In the genomic region with DNA sequence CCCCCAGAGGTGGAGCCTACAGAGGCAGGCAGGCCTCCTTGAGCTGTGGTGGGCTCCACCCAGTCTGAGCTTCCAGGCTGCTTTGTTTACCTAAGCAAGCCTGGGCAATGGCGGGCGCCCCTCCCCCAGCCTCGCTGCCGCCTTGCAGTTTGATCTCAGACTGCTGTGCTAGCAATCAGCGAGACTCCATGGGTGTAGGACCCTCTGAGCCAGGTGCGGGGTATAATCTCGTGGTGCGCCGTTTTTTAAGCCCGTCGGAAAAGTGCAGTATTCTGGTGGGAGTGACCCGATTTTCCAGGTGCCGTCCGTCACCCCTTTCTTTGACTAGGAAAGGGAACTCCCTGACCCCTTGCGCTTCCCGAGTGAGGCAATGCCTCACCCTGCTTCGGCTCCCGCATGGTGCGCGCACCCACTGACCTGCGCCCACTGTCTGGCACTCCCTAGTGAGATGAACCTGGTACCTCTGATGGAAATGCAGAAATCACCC, we compare ENCODE assay signal across 1 cellular context.
TF ChIP-seq lines count a peak whose summit lies in the region.

No MANE protein-coding gene starts in this region.

TF ChIP-seq in HEK293, 187 proteins besides CTCF, POLR2A, EP300 and RAD21 (continued from another document):
- TF ChIP-seq, protein P1, sequence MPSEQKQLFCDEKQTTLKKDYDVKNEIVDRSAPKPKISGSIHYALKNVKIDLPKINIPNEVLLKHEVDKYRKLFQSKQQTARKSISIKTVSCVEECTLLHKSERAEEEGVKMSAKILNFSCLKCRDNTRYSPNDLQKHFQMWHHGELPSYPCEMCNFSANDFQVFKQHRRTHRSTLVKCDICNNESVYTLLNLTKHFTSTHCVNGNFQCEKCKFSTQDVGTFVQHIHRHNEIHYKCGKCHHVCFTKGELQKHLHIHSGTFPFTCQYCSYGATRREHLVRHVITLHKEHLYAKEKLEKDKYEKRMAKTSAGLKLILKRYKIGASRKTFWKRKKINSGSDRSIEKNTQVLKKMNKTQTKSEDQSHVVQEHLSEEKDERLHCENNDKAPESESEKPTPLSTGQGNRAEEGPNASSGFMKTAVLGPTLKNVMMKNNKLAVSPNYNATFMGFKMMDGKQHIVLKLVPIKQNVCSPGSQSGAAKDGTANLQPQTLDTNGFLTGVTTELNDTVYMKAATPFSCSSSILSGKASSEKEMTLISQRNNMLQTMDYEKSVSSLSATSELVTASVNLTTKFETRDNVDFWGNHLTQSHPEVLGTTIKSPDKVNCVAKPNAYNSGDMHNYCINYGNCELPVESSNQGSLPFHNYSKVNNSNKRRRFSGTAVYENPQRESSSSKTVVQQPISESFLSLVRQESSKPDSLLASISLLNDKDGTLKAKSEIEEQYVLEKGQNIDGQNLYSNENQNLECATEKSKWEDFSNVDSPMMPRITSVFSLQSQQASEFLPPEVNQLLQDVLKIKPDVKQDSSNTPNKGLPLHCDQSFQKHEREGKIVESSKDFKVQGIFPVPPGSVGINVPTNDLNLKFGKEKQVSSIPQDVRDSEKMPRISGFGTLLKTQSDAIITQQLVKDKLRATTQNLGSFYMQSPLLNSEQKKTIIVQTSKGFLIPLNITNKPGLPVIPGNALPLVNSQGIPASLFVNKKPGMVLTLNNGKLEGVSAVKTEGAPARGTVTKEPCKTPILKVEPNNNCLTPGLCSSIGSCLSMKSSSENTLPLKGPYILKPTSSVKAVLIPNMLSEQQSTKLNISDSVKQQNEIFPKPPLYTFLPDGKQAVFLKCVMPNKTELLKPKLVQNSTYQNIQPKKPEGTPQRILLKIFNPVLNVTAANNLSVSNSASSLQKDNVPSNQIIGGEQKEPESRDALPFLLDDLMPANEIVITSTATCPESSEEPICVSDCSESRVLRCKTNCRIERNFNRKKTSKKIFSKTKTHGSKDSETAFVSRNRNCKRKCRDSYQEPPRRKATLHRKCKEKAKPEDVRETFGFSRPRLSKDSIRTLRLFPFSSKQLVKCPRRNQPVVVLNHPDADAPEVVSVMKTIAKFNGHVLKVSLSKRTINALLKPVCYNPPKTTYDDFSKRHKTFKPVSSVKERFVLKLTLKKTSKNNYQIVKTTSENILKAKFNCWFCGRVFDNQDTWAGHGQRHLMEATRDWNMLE (tag by site-specific recombination; conservative IDR thresholded peaks at IDR 0.05; ENCODE audit: low read depth) = 0 out of 2 replicates have a peak, but pooled peaks have one; percentile 11
- peak; percentile 86 for TF ChIP-seq ZNF501 (tag by site-specific recombination; IDR thresholded peaks at IDR 0.05)
- peak; percentile 75 for TF ChIP-seq YY1 (tag by site-specific recombination; IDR thresholded peaks at IDR 0.05)
- TF ChIP-seq ZNF335 (tag by site-specific recombination; conservative IDR thresholded peaks at IDR 0.05) = peak; percentile 80
- TF ChIP-seq GLIS2 (tag by site-specific recombination; IDR thresholded peaks at IDR 0.05) = peak; percentile 7; the same call in 1 of the 2 replicates
- TF ChIP-seq, protein P2, sequence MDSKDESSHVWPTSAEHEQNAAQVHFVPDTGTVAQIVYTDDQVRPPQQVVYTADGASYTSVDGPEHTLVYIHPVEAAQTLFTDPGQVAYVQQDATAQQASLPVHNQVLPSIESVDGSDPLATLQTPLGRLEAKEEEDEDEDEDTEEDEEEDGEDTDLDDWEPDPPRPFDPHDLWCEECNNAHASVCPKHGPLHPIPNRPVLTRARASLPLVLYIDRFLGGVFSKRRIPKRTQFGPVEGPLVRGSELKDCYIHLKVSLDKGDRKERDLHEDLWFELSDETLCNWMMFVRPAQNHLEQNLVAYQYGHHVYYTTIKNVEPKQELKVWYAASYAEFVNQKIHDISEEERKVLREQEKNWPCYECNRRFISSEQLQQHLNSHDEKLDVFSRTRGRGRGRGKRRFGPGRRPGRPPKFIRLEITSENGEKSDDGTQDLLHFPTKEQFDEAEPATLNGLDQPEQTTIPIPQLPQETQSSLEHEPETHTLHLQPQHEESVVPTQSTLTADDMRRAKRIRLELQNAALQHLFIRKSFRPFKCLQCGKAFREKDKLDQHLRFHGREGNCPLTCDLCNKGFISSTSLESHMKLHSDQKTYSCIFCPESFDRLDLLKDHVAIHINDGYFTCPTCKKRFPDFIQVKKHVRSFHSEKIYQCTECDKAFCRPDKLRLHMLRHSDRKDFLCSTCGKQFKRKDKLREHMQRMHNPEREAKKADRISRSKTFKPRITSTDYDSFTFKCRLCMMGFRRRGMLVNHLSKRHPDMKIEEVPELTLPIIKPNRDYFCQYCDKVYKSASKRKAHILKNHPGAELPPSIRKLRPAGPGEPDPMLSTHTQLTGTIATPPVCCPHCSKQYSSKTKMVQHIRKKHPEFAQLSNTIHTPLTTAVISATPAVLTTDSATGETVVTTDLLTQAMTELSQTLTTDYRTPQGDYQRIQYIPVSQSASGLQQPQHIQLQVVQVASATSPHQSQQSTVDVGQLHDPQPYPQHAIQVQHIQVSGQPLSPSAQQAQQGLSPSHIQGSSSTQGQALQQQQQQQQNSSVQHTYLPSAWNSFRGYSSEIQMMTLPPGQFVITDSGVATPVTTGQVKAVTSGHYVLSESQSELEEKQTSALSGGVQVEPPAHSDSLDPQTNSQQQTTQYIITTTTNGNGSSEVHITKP (tag by site-specific recombination; IDR thresholded peaks at IDR 0.05) = peak; percentile 60
- TF ChIP-seq KLF8 (tag by site-specific recombination; IDR thresholded peaks at IDR 0.05) = 0 out of 2 replicates have a peak, but pooled peaks have one; percentile 23
- peak; percentile 36 for TF ChIP-seq ZFHX2 (tag by site-specific recombination; conservative IDR thresholded peaks at IDR 0.05)
- TF ChIP-seq, protein P3, sequence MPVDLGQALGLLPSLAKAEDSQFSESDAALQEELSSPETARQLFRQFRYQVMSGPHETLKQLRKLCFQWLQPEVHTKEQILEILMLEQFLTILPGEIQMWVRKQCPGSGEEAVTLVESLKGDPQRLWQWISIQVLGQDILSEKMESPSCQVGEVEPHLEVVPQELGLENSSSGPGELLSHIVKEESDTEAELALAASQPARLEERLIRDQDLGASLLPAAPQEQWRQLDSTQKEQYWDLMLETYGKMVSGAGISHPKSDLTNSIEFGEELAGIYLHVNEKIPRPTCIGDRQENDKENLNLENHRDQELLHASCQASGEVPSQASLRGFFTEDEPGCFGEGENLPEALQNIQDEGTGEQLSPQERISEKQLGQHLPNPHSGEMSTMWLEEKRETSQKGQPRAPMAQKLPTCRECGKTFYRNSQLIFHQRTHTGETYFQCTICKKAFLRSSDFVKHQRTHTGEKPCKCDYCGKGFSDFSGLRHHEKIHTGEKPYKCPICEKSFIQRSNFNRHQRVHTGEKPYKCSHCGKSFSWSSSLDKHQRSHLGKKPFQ (tag by site-specific recombination; IDR thresholded peaks at IDR 0.05) = peak; percentile 52; the same call in 1 of the 2 replicates
- peak; percentile 39; the same call in 1 of the 2 replicates for TF ChIP-seq ZNF391 (tag by site-specific recombination; IDR thresholded peaks at IDR 0.05; ENCODE audit: borderline replicate concordance, low read depth)
- peak; percentile 27; the same call in 1 of the 2 replicates for TF ChIP-seq SP7 (tag by site-specific recombination; IDR thresholded peaks at IDR 0.05)
- TF ChIP-seq ZSCAN30 (tag by site-specific recombination; IDR thresholded peaks at IDR 0.05) = peak; percentile 57; the same call in 1 of the 2 replicates
- peak; percentile 70 for TF ChIP-seq ZBTB20 (tag by site-specific recombination; IDR thresholded peaks at IDR 0.05)
- peak; percentile 64; the same call in 1 of the 2 replicates for TF ChIP-seq ZNF600 (tag by site-specific recombination; IDR thresholded peaks at IDR 0.05)
- peak; percentile 45; the same call in 1 of the 2 replicates for TF ChIP-seq ZNF561 (tag by site-specific recombination; IDR thresholded peaks at IDR 0.05; ENCODE audit: borderline replicate concordance)
- peak; percentile 57 for TF ChIP-seq EGR2 (tag by site-specific recombination; IDR thresholded peaks at IDR 0.05; ENCODE audit: low read depth)
- TF ChIP-seq ZFP69B (tag by site-specific recombination; IDR thresholded peaks at IDR 0.05) = peak; percentile 85; the same call in 1 of the 2 replicates
- TF ChIP-seq, protein P4, sequence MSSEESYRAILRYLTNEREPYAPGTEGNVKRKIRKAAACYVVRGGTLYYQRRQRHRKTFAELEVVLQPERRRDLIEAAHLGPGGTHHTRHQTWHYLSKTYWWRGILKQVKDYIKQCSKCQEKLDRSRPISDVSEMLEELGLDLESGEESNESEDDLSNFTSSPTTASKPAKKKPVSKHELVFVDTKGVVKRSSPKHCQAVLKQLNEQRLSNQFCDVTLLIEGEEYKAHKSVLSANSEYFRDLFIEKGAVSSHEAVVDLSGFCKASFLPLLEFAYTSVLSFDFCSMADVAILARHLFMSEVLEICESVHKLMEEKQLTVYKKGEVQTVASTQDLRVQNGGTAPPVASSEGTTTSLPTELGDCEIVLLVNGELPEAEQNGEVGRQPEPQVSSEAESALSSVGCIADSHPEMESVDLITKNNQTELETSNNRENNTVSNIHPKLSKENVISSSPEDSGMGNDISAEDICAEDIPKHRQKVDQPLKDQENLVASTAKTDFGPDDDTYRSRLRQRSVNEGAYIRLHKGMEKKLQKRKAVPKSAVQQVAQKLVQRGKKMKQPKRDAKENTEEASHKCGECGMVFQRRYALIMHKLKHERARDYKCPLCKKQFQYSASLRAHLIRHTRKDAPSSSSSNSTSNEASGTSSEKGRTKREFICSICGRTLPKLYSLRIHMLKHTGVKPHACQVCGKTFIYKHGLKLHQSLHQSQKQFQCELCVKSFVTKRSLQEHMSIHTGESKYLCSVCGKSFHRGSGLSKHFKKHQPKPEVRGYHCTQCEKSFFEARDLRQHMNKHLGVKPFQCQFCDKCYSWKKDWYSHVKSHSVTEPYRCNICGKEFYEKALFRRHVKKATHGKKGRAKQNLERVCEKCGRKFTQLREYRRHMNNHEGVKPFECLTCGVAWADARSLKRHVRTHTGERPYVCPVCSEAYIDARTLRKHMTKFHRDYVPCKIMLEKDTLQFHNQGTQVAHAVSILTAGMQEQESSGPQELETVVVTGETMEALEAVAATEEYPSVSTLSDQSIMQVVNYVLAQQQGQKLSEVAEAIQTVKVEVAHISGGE (tag by site-specific recombination; conservative IDR thresholded peaks at IDR 0.05; ENCODE audit: low read depth) = peak; percentile 46; the same call in 1 of the 2 replicates
- TF ChIP-seq ZNF423 (tag by site-specific recombination; IDR thresholded peaks at IDR 0.05) = peak; percentile 62
- peak; percentile 57 for TF ChIP-seq ZBTB8A (tag by site-specific recombination; IDR thresholded peaks at IDR 0.05)
- peak; percentile 59; the same call in 1 of the 2 replicates for TF ChIP-seq ZEB2 (tag by site-specific recombination; IDR thresholded peaks at IDR 0.05)
- 0 out of 2 replicates have a peak, but pooled peaks have one; percentile 31 for TF ChIP-seq KLF9 (tag by site-specific recombination; IDR thresholded peaks at IDR 0.05; ENCODE audit: low read depth)
- peak; percentile 42; the same call in 1 of the 2 replicates for TF ChIP-seq MZF1 (tag by site-specific recombination; IDR thresholded peaks at IDR 0.05; ENCODE audit: borderline replicate concordance)
- TF ChIP-seq, protein P5, sequence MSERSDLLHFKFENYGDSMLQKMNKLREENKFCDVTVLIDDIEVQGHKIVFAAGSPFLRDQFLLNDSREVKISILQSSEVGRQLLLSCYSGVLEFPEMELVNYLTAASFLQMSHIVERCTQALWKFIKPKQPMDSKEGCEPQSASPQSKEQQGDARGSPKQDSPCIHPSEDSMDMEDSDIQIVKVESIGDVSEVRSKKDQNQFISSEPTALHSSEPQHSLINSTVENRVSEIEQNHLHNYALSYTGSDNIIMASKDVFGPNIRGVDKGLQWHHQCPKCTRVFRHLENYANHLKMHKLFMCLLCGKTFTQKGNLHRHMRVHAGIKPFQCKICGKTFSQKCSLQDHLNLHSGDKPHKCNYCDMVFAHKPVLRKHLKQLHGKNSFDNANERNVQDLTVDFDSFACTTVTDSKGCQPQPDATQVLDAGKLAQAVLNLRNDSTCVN (tag by site-specific recombination; optimal IDR thresholded peaks at IDR 0.05) = peak; percentile 60
- TF ChIP-seq KLF10 (tag by site-specific recombination; IDR thresholded peaks at IDR 0.05) = 0 out of 2 replicates have a peak, but pooled peaks have one; percentile 18
- TF ChIP-seq, protein P6, sequence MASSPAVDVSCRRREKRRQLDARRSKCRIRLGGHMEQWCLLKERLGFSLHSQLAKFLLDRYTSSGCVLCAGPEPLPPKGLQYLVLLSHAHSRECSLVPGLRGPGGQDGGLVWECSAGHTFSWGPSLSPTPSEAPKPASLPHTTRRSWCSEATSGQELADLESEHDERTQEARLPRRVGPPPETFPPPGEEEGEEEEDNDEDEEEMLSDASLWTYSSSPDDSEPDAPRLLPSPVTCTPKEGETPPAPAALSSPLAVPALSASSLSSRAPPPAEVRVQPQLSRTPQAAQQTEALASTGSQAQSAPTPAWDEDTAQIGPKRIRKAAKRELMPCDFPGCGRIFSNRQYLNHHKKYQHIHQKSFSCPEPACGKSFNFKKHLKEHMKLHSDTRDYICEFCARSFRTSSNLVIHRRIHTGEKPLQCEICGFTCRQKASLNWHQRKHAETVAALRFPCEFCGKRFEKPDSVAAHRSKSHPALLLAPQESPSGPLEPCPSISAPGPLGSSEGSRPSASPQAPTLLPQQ (tag by site-specific recombination; IDR thresholded peaks at IDR 0.05) = peak; percentile 77
- peak; percentile 82 for TF ChIP-seq KLF1 (tag by site-specific recombination; IDR thresholded peaks at IDR 0.05)
- TF ChIP-seq IKZF3 (tag by site-specific recombination; IDR thresholded peaks at IDR 0.05) = peak; percentile 28; the same call in 1 of the 2 replicates
- TF ChIP-seq ZNF629 (tag by site-specific recombination; IDR thresholded peaks at IDR 0.05) = peak; percentile 63
- peak; percentile 51 for TF ChIP-seq ZIC2 (tag by site-specific recombination; IDR thresholded peaks at IDR 0.05)
- TF ChIP-seq ZNF394 (tag by site-specific recombination; IDR thresholded peaks at IDR 0.05; ENCODE audit: borderline replicate concordance) = peak; percentile 44; the same call in 1 of the 2 replicates
- TF ChIP-seq ZNF341 (tag by site-specific recombination; IDR thresholded peaks at IDR 0.05; ENCODE audit: low read depth) = peak; percentile 84
- TF ChIP-seq SP3 (tag by site-specific recombination; IDR thresholded peaks at IDR 0.05) = peak; percentile 33
